In genomic region chr16:88847654-88848053, GRCh38 we compare ENCODE assay signal across 30 cellular contexts. TPM values are rescaled to one million over a fixed set of nuclear protein-coding genes. Genes with fewer than 3 reads are reported as not detected.
A peak's percentile ranks its signal among the peaks of the same experiment; 100 is the strongest.
DNase-seq lines count a peak whose midpoint lies in the region; FAIRE-seq and TF ChIP-seq lines count a peak whose summit lies in the region.
"Had no signal": no experiment of that assay in that cellular context is flagged by ENCODE, and none has a peak within 500 bp of the region (broad histone marks: within the 10 kb centered on the region; RNA-seq: fewer than 3 reads in every experiment).

No MANE protein-coding gene starts in this region.

- peaks cover 0 to 2% (median 0%) of the 10 kb centered on the region in 4 experiments; a peak in 1 of 8 replicates for H3K36me3 ChIP-seq in H1 (ENCODE audit: control insufficient read depth in 2 of 4, insufficient read depth in 4 of 4, low read length in 3 of 4)
- peaks cover 0 to 8% of the 10 kb centered on the region in 2 donors for H3K36me3 ChIP-seq in neuronal stem cell (replicated peaks in 1 of 2; ENCODE audit: control insufficient read depth in 2 of 2, insufficient read depth in 2 of 2, low read length in 2 of 2)
- H3K36me3 ChIP-seq: BE2C had no signal

- H2BK12ac ChIP-seq in H1 (ENCODE audit: low read depth, low read length) (no peak overlapping the region; the same call in 1 of the 2 replicates), neuronal stem cell (ENCODE audit: low read length) (no peak overlapping the region)

- H3K14ac ChIP-seq in H1 (ENCODE audit: insufficient read length) (no peak overlapping the region), neuronal stem cell (ENCODE audit: low read length) (no peak overlapping the region)

- H4K20me1 ChIP-seq in H1 (replicated peaks in 1 of 2; ENCODE audit: control insufficient read depth in 1 of 2, insufficient read depth in 2 of 2, low read length in 2 of 2): peaks cover 0 to 5% of the 10 kb centered on the region in 2 experiments

- H3K9ac ChIP-seq in H1 (replicated peaks in 1 of 4; ENCODE audit: extremely low read depth in 1 of 4, low read depth in 3 of 4, low read length in 3 of 4): no peak overlapping the region
- H3K9ac ChIP-seq in neuronal stem cell (ENCODE audit: low read depth, low read length, poor library complexity): peak overlapping the region; percentile 7
- H3K9ac ChIP-seq: BLaER1 had no signal

- no peaks in the 10 kb centered on the region for H3K9me3 Mint-ChIP-seq in immature natural killer cell
- H3K9me3 Mint-ChIP-seq: CD14-positive monocyte; CD4-positive, alpha-beta memory T cell; CD4-positive, CD25-positive, alpha-beta regulatory T cell; CD8-positive, alpha-beta memory T cell had no signal

- no peak for TF ChIP-seq EP300 in H1 (IDR thresholded peaks at IDR 0.05; ENCODE audit: borderline replicate concordance in 1 of 2, low read depth in 2 of 2, low read length in 2 of 2)

- H3K79me1 ChIP-seq in H1 (ENCODE audit: low read depth, low read length): no peaks in the 10 kb centered on the region; the same call in 1 of the 2 replicates
- H3K79me1 ChIP-seq in neuronal stem cell (ENCODE audit: low read depth, low read length): peaks cover 5% of the 10 kb centered on the region

- H2AK5ac ChIP-seq in H1 (ENCODE audit: low read depth, low read length) (no peak overlapping the region), neuronal stem cell (ENCODE audit: low read depth, low read length) (no peak overlapping the region)

- no peak overlapping the region for H3K23ac ChIP-seq in H1 (ENCODE audit: insufficient read length)
- no peak overlapping the region for H3K23ac ChIP-seq in neuronal stem cell (ENCODE audit: low read depth, low read length, poor library complexity)

- no peak for FAIRE-seq in H1 (lab: Jason Lieb, UNC)
- FAIRE-seq: A204.1, GM12878, GM12892, GM18507 had no signal

- CTCF ChIA-PET in RWPE1 (lab: Yijun Ruan, JAX) (no interaction called here), H1 (lab: Charles Lee; ENCODE audit: partially characterized antibody) (interaction anchor here (1.1 kb wide), 1 partner anchor 35 kb away, joined by 3 read pairs; no protein-coding TSS in a partner anchor)

- no peaks in the 10 kb centered on the region for H3K4me1 ChIP-seq in H1 (replicated peaks in 1 of 4; ENCODE audit: control insufficient read depth in 3 of 4, insufficient read depth in 4 of 4, low read length in 3 of 4)
- no peaks in the 10 kb centered on the region for H3K4me1 ChIP-seq in neuronal stem cell (ENCODE audit: control insufficient read depth in 2 of 2, insufficient read depth in 1 of 2, low read depth in 1 of 2, low read length in 2 of 2)
- H3K4me1 ChIP-seq: BE2C had no signal

- H2BK15ac ChIP-seq in H1 (ENCODE audit: low read length): no peak overlapping the region
- H2BK15ac ChIP-seq in neuronal stem cell (ENCODE audit: low read length): no peak overlapping the region

- H3K23me2 ChIP-seq in H1 (ENCODE audit: low read depth, low read length): no peaks in the 10 kb centered on the region

- H2BK20ac ChIP-seq in H1 (ENCODE audit: low read length): no peak overlapping the region

- DNase-seq in RWPE1 (ENCODE audit: low spot score) (no peak), H1 (ENCODE audit: low read depth in 1 of 2, low spot score in 2 of 2) (no peak), neuronal stem cell (ENCODE audit: low spot score) (no peak), iPS-NIHi7 (ENCODE audit: extremely low spot score) (no peak), immature natural killer cell (no peak)
- DNase-seq: 8988T; ACHN; BE2C; C1 segment of cervical spinal cord; CD4-positive, alpha-beta memory T cell; CD4-positive, CD25-positive, alpha-beta regulatory T cell; CD8-positive, alpha-beta memory T cell; COR-L47; DMS 273 treated with DMSO at 0.1 percent for 48 hours; DMS153; DMS53; DMS79; DND-41; EL; GDM1 had no signal

- H3K9me3 ChIP-seq in H1 (ENCODE audit: insufficient read depth in 2 of 2, low read depth in 1 of 2, low read length in 1 of 2) (peaks cover 0 to 5% of the 10 kb centered on the region in 2 experiments; a peak in 1 of 4 replicates), neuronal stem cell (replicated peaks in 1 of 2; ENCODE audit: control insufficient read depth in 2 of 2, insufficient read depth in 1 of 2, low read depth in 1 of 2, low read length in 2 of 2) (no peaks in the 10 kb centered on the region)
- H3K9me3 ChIP-seq: BE2C, BLaER1 had no signal

- peaks cover 1 to 8% of the 10 kb centered on the region in 2 donors for H3K4me1 Mint-ChIP-seq in immature natural killer cell

- H2BK5ac ChIP-seq in H1 (ENCODE audit: low read depth, low read length) (no peak overlapping the region), neuronal stem cell (ENCODE audit: low read length) (no peak overlapping the region)

- H3K4me3 Mint-ChIP-seq in immature natural killer cell: no peak overlapping the region
- H3K4me3 Mint-ChIP-seq: CD14-positive monocyte; CD4-positive, alpha-beta memory T cell; CD4-positive, CD25-positive, alpha-beta regulatory T cell; CD8-positive, alpha-beta memory T cell had no signal

- no peak overlapping the region for H2BK120ac ChIP-seq in H1 (replicated peaks; ENCODE audit: low read depth, low read length)
- H2BK120ac ChIP-seq in neuronal stem cell (ENCODE audit: low read depth, low read length): no peak overlapping the region

- H3K4me3 ChIP-seq in H1 (ENCODE audit: extremely low read depth in 1 of 4, insufficient read depth in 2 of 4, low read depth in 3 of 4, low read length in 4 of 4) (no peak overlapping the region), neuronal stem cell (ENCODE audit: low read length in 2 of 2) (no peak overlapping the region)
- H3K4me3 ChIP-seq: BLaER1, GM12878 had no signal

- no peak overlapping the region for H3K56ac ChIP-seq in H1 (replicated peaks; ENCODE audit: insufficient read length, low read depth, low read length)

- 0 out of 2 replicates have a peak overlapping the region, but pooled peaks have one; percentile 0 for H4K8ac ChIP-seq in H1 (ENCODE audit: extremely low read depth, insufficient read depth, low read length)
- H4K8ac ChIP-seq in neuronal stem cell (ENCODE audit: low read depth, low read length): no peak overlapping the region

- no peak for TF ChIP-seq CTCF in RWPE1 (conservative IDR thresholded peaks at IDR 0.05; ENCODE audit: low read depth)
- no peak for TF ChIP-seq CTCF in H1 (IDR thresholded peaks at IDR 0.05; ENCODE audit: control extremely low read depth in 1 of 3, insufficient read depth in 1 of 3, low read depth in 1 of 3, low read length in 3 of 3)

- no peak overlapping the region for H2AFZ ChIP-seq in H1 (ENCODE audit: low read length)
- no peak overlapping the region for H2AFZ ChIP-seq in neuronal stem cell (ENCODE audit: low read length)

- H3K79me2 ChIP-seq in H1 (ENCODE audit: control insufficient read depth in 1 of 2, insufficient read depth in 2 of 2, low read length in 2 of 2): no peaks in the 10 kb centered on the region

- H3K27me3 ChIP-seq in H1 (replicated peaks in 1 of 4; ENCODE audit: control insufficient read depth in 3 of 4, extremely low read depth in 1 of 4, insufficient read depth in 3 of 4, low read length in 3 of 4) (no peaks in the 10 kb centered on the region), neuronal stem cell (ENCODE audit: control insufficient read depth in 3 of 3, insufficient read depth in 3 of 3, low read depth in 1 of 3, low read length in 3 of 3) (no peaks in the 10 kb centered on the region)
- H3K27me3 ChIP-seq: BE2C, BLaER1 had no signal

- no peak overlapping the region for H4K5ac ChIP-seq in H1 (ENCODE audit: insufficient read length, low read depth, low read length)

- H3K27me3 Mint-ChIP-seq in immature natural killer cell (ENCODE audit: low read depth in 3 of 3): peaks cover 0 to 2% (median 0%) of the 10 kb centered on the region in 3 donors
- H3K27me3 Mint-ChIP-seq: CD4-positive, alpha-beta memory T cell; CD4-positive, CD25-positive, alpha-beta regulatory T cell; CD8-positive, alpha-beta memory T cell had no signal

- no peak overlapping the region for H3K4ac ChIP-seq in H1 (replicated peaks; ENCODE audit: insufficient read length, low read depth, low read length)
- H3K4ac ChIP-seq in neuronal stem cell (ENCODE audit: low read length): no peak overlapping the region

- TF ChIP-seq POLR2A in H1 (IDR thresholded peaks at IDR 0.05; ENCODE audit: control extremely low read depth in 1 of 2, low read depth in 2 of 2, low read length in 2 of 2): no peak

- POLR2A ChIA-PET in RWPE1 (lab: Yijun Ruan, JAX; ENCODE audit: low non-redundant PET) (no interaction called here), H1 (lab: Charles Lee; ENCODE audit: partially characterized antibody) (no interaction called here)

- H3K4me2 ChIP-seq in H1 (ENCODE audit: insufficient read depth in 1 of 2, low read depth in 2 of 2, low read length in 2 of 2): no peak overlapping the region
- H3K4me2 ChIP-seq in neuronal stem cell (ENCODE audit: insufficient read depth, low read length, poor library complexity, severe bottlenecking): no peak overlapping the region
- H3K4me2 ChIP-seq: BLaER1 had no signal

- TF ChIP-seq RAD21 in H1 (IDR thresholded peaks at IDR 0.05 in 1 of 2, conservative IDR thresholded peaks at IDR 0.05 in 1 of 2; ENCODE audit: low read depth in 2 of 2, low read length in 2 of 2): no peak

- peaks cover 0 to 3% (median 0%) of the 10 kb centered on the region in 3 donors for H3K36me3 Mint-ChIP-seq in immature natural killer cell
- H3K36me3 Mint-ChIP-seq: CD4-positive, CD25-positive, alpha-beta regulatory T cell had no signal

- no peak overlapping the region for H4K91ac ChIP-seq in H1 (replicated peaks; ENCODE audit: insufficient read length, low read length)
- H4K91ac ChIP-seq in neuronal stem cell (ENCODE audit: low read depth, low read length, poor library complexity): no peak overlapping the region

- no peak overlapping the region for H3K27ac Mint-ChIP-seq in immature natural killer cell
- H3K27ac Mint-ChIP-seq: CD4-positive, alpha-beta memory T cell; CD4-positive, CD25-positive, alpha-beta regulatory T cell; CD8-positive, alpha-beta memory T cell had no signal

- H3K18ac ChIP-seq in H1 (ENCODE audit: extremely low read depth, low read length) (no peak overlapping the region), neuronal stem cell (ENCODE audit: low read length) (no peak overlapping the region)

- WGBS in H1 (ENCODE audit: extremely low coverage in 1 of 2, insufficient coverage in 1 of 2, insufficient read length in 1 of 2, insufficient replicate concordance in 2 of 2, low coverage in 1 of 2, low lambda C conversion rate in 2 of 2, missing lambda C conversion rate in 1 of 2), 2 experiments: 90% methylated on average over 18 of the region's 18 CpGs; no CpG with 5 or more reads in 1 of the 2 experiments
- WGBS in neuronal stem cell (ENCODE audit: extremely low coverage in 2 of 2, insufficient read length in 2 of 2, insufficient replicate concordance in 1 of 2), 2 donors: no CpG with 5 or more reads among the region's 18 CpGs

- H3K27ac ChIP-seq in RWPE1: peak overlapping the region; percentile 16; the same call in 1 of the 2 replicates
- H3K27ac ChIP-seq in H1 (ENCODE audit: low read depth, low read length): no peak overlapping the region
- H3K27ac ChIP-seq in neuronal stem cell (replicated peaks; ENCODE audit: low read length): no peak overlapping the region
- H3K27ac ChIP-seq: BLaER1 had no signal

RNA-seq across cellular contexts. Expression of gene GALNS, which starts 9.1 kb away (rescaled TPM):
- 17.8 and 22.4 TPM in 2 replicates for total RNA-seq in H1 (2021; fragmentation: NEBNext Ultra II Directional; extraction: Animal tissue kit (Norgen Biotek cat#: 25700))
- 8.9 and 12.7 TPM in 2 replicates for polyA plus RNA-seq in H1 (2011; rRNA removed)
- 9.8 TPM for polyA plus RNA-seq in H1 (2011; cell fraction: cytosol; rRNA removed)
- polyA plus RNA-seq in H1 (2011; cell fraction: nucleus; rRNA removed): 28.1 TPM
- polyA plus RNA-seq in H1 (2012, experiment 1 of 2): 15.7 to 17.2 TPM (median 16.7 TPM) in 4 replicates
- 11.6 TPM for polyA plus RNA-seq in H1 (2012, experiment 2 of 2)
- 14.6 TPM for polyA plus RNA-seq in H1 (2013, experiment 1 of 2)
- polyA plus RNA-seq in H1 (2013, experiment 2 of 2): 15.0 TPM
- polyA minus RNA-seq in H1 (2011; rRNA and poly(A)+ RNA removed): 7.5 and 10.5 TPM in 2 replicates
- polyA minus RNA-seq in H1 (2011; cell fraction: cytosol; rRNA and poly(A)+ RNA removed): 10.6 TPM
- polyA minus RNA-seq in H1 (2011; cell fraction: nucleus; rRNA and poly(A)+ RNA removed): 22.3 TPM
- polyA plus RNA-seq in neuronal stem cell (2013, experiment 1 of 2): 9.6 TPM
- polyA plus RNA-seq in neuronal stem cell (2013, experiment 2 of 2): 9.1 TPM
- polyA plus RNA-seq in immature natural killer cell: 10 to 100 TPM; 10.4 to 15.4 (median 10.9) TPM

RNA-seq across cellular contexts. Expression of gene TRAPPC2L, which starts 9.3 kb away (rescaled TPM):
- total RNA-seq in H1 (2021; fragmentation: NEBNext Ultra II Directional; extraction: Animal tissue kit (Norgen Biotek cat#: 25700)): 94.0 and 98.7 TPM in 2 replicates
- polyA plus RNA-seq in H1 (2011; rRNA removed) (113 and 133 TPM in 2 replicates), immature natural killer cell (100 to 1,000 TPM; 101 to 138 (median 113) TPM)
- polyA plus RNA-seq in H1 (2011; cell fraction: cytosol; rRNA removed): 98.2 TPM
- polyA plus RNA-seq in H1 (2011; cell fraction: nucleus; rRNA removed): 131 TPM
- 129 to 276 TPM (median 222 TPM) in 4 replicates for polyA plus RNA-seq in H1 (2012, experiment 1 of 2)
- 213 TPM for polyA plus RNA-seq in H1 (2012, experiment 2 of 2)
- 84.6 TPM for polyA plus RNA-seq in H1 (2013, experiment 1 of 2)
- 84.6 TPM for polyA plus RNA-seq in H1 (2013, experiment 2 of 2)
- 61.8 and 63.2 TPM in 2 replicates for polyA minus RNA-seq in H1 (2011; rRNA and poly(A)+ RNA removed)
- 31.9 TPM for polyA minus RNA-seq in H1 (2011; cell fraction: cytosol; rRNA and poly(A)+ RNA removed)
- 47.8 TPM for polyA minus RNA-seq in H1 (2011; cell fraction: nucleus; rRNA and poly(A)+ RNA removed)
- polyA plus RNA-seq in neuronal stem cell (2013, experiment 1 of 2): 57.0 TPM
- polyA plus RNA-seq in neuronal stem cell (2013, experiment 2 of 2): 58.2 TPM

RNA-seq across cellular contexts. Expression of gene PABPN1L, which starts 18.8 kb away (rescaled TPM):
- not detected in 2 replicates for total RNA-seq in H1 (2021; fragmentation: NEBNext Ultra II Directional; extraction: Animal tissue kit (Norgen Biotek cat#: 25700))
- polyA plus RNA-seq in H1 (2011; rRNA removed) (not detected in 2 replicates), immature natural killer cell (not detected)
- polyA plus RNA-seq in H1 (2011; cell fraction: cytosol; rRNA removed): not detected
- 0.20 TPM for polyA plus RNA-seq in H1 (2011; cell fraction: nucleus; rRNA removed)
- polyA plus RNA-seq in H1 (2012, experiment 1 of 2): 0.17 TPM in 1 of 4 replicates, not detected in the others
- polyA plus RNA-seq in H1 (2012, experiment 2 of 2): not detected
- polyA plus RNA-seq in H1 (2013, experiment 1 of 2): not detected
- not detected for polyA plus RNA-seq in H1 (2013, experiment 2 of 2)
- polyA minus RNA-seq in H1 (2011; rRNA and poly(A)+ RNA removed): not detected in 2 replicates
- polyA minus RNA-seq in H1 (2011; cell fraction: cytosol; rRNA and poly(A)+ RNA removed): not detected
- not detected for polyA minus RNA-seq in H1 (2011; cell fraction: nucleus; rRNA and poly(A)+ RNA removed)
- not detected for polyA plus RNA-seq in neuronal stem cell (2013, experiment 1 of 2)
- not detected for polyA plus RNA-seq in neuronal stem cell (2013, experiment 2 of 2)
- total RNA-seq: A673; CD4-positive, alpha-beta memory T cell; CD4-positive, CD25-positive, alpha-beta regulatory T cell; CD8-positive, alpha-beta memory T cell; Daoy; G401; GM12878 had no signal
- polyA plus RNA-seq: AG04450; CD14-positive monocyte; CD4-positive, alpha-beta memory T cell; CD4-positive, CD25-positive, alpha-beta regulatory T cell; CD8-positive, alpha-beta memory T cell; GM12878 had no signal

RNA-seq across cellular contexts. Expression of gene APRT, which starts 35.9 kb away (rescaled TPM):
- total RNA-seq in H1 (2021; fragmentation: NEBNext Ultra II Directional; extraction: Animal tissue kit (Norgen Biotek cat#: 25700)): 221 and 244 TPM in 2 replicates
- polyA plus RNA-seq in H1 (2011; rRNA removed): 267 and 272 TPM in 2 replicates
- 183 TPM for polyA plus RNA-seq in H1 (2011; cell fraction: cytosol; rRNA removed)
- polyA plus RNA-seq in H1 (2011; cell fraction: nucleus; rRNA removed): 229 TPM
- polyA plus RNA-seq in H1 (2012, experiment 1 of 2): 277 to 336 TPM (median 307 TPM) in 4 replicates
- polyA plus RNA-seq in H1 (2012, experiment 2 of 2): 319 TPM
- polyA plus RNA-seq in H1 (2013, experiment 1 of 2): 268 TPM
- polyA plus RNA-seq in H1 (2013, experiment 2 of 2): 292 TPM
- 35.1 and 46.4 TPM in 2 replicates for polyA minus RNA-seq in H1 (2011; rRNA and poly(A)+ RNA removed)
- 153 TPM for polyA minus RNA-seq in H1 (2011; cell fraction: cytosol; rRNA and poly(A)+ RNA removed)
- polyA minus RNA-seq in H1 (2011; cell fraction: nucleus; rRNA and poly(A)+ RNA removed): 113 TPM
- 146 TPM for polyA plus RNA-seq in neuronal stem cell (2013, experiment 1 of 2)
- 150 TPM for polyA plus RNA-seq in neuronal stem cell (2013, experiment 2 of 2)
- 100 to 1,000 TPM; 432 to 476 (median 450) TPM for polyA plus RNA-seq in immature natural killer cell

RNA-seq across cellular contexts. Expression of gene CDT1, which starts 44.1 kb away (rescaled TPM):
- total RNA-seq in H1 (2021; fragmentation: NEBNext Ultra II Directional; extraction: Animal tissue kit (Norgen Biotek cat#: 25700)): 95.4 and 96.5 TPM in 2 replicates
- polyA plus RNA-seq in H1 (2011; rRNA removed) (76.7 and 141 TPM in 2 replicates), immature natural killer cell (1 to 10 TPM in 2 of 3 donors, not detected in 1; 1.3 to 3.1 TPM)
- polyA plus RNA-seq in H1 (2011; cell fraction: cytosol; rRNA removed): 58.9 TPM
- polyA plus RNA-seq in H1 (2011; cell fraction: nucleus; rRNA removed): 87.0 TPM
- 38.0 to 88.5 TPM (median 80.4 TPM) in 4 replicates for polyA plus RNA-seq in H1 (2012, experiment 1 of 2)
- 81.9 TPM for polyA plus RNA-seq in H1 (2012, experiment 2 of 2)
- polyA plus RNA-seq in H1 (2013, experiment 1 of 2): 43.2 TPM
- polyA plus RNA-seq in H1 (2013, experiment 2 of 2): 40.8 TPM
- polyA minus RNA-seq in H1 (2011; rRNA and poly(A)+ RNA removed): 33.2 and 36.2 TPM in 2 replicates
- polyA minus RNA-seq in H1 (2011; cell fraction: cytosol; rRNA and poly(A)+ RNA removed): 144 TPM
- polyA minus RNA-seq in H1 (2011; cell fraction: nucleus; rRNA and poly(A)+ RNA removed): 89.1 TPM
- 40.6 TPM for polyA plus RNA-seq in neuronal stem cell (2013, experiment 1 of 2)
- 40.0 TPM for polyA plus RNA-seq in neuronal stem cell (2013, experiment 2 of 2)
